Comparison of ENCODE assay signal across 23 cellular contexts in the genomic region with DNA sequence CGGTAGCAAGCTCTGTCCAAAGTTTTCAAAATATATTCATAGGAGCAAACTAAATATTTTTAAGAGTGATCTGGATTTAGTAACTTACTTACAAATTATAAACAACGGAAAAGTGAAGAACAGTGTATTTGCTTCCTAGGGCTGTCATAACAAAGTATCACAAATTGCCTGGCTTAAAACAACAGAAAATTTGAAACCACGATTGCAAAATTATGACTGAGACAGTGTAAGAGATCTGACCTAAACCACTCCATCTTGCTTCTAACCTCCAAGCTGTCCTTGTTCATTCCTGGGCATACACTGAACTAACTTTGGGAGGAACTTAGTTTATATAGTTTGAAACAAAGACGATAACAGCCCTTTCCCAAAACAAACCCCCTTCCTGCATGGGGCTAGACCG.
DNase-seq lines count a peak whose midpoint lies in the region; ATAC-seq and TF ChIP-seq lines count a peak whose summit lies in the region.
"Had no signal": no experiment of that assay in that cellular context is flagged by ENCODE, and none has a peak within 500 bp of the region (broad histone marks: within the 10 kb centered on the region; RNA-seq: fewer than 3 reads in every experiment).

No MANE protein-coding gene starts in this region.

- H3K79me2 ChIP-seq in PC-9 (ENCODE audit: low read depth), result no peaks in the 10 kb centered on the region

- no peaks in the 10 kb centered on the region for H3K9me3 ChIP-seq in PC-9 (ENCODE audit: insufficient read depth, low read depth)
- H3K9me3 ChIP-seq in upper lobe of left lung, result no peaks in the 10 kb centered on the region
- H3K9me3 ChIP-seq: SJSA1 had no signal

- H3K27me3 ChIP-seq in PC-9 (ENCODE audit: insufficient read depth, low read depth), result no peaks in the 10 kb centered on the region
- H3K27me3 ChIP-seq in upper lobe of left lung, result no peaks in the 10 kb centered on the region
- H3K27me3 ChIP-seq: SJSA1 had no signal

- TF ChIP-seq CTCF in PC-9 (conservative IDR thresholded peaks at IDR 0.05), result no peak
- TF ChIP-seq CTCF in choroid plexus epithelial cell (conservative IDR thresholded peaks at IDR 0.05; ENCODE audit: low read depth, low read length), result no peak
- no peak for TF ChIP-seq CTCF in upper lobe of left lung (IDR thresholded peaks at IDR 0.05)

- POLR2A ChIA-PET in PC-9 (lab: Charles Lee; ENCODE audit: unreplicated experiment), result interaction anchor here (0.7 kb wide), 1 partner anchor 910 kb away, joined by 5 read pairs; no protein-coding TSS in a partner anchor

- no peak overlapping the region for H3K4me3 ChIP-seq in PC-9
- no peak overlapping the region for H3K4me3 ChIP-seq in choroid plexus epithelial cell (ENCODE audit: low read depth, low read length)
- H3K4me3 ChIP-seq in upper lobe of left lung, result no peak overlapping the region
- H3K4me3 ChIP-seq: SJSA1 had no signal

- intact Hi-C loops in PC-9 (cut with micrococcal nuclease; ENCODE audit: unreplicated experiment), result no loop called here

- ATAC-seq in GM18498 (IDR thresholded peaks at IDR 0.05; ENCODE audit: unreplicated experiment) (no peak), upper lobe of left lung (ENCODE audit: low FRiP score in 2 of 2) (no peak), HG02840 (IDR thresholded peaks at IDR 0.05; ENCODE audit: low FRiP score, unreplicated experiment) (no peak)

- no peak overlapping the region for H2AFZ ChIP-seq in PC-9

- H4K20me1 ChIP-seq in PC-9 (ENCODE audit: insufficient read depth), result no peaks in the 10 kb centered on the region

- CTCF ChIA-PET in PC-9 (lab: Charles Lee), result no interaction called here

- no peaks in the 10 kb centered on the region for H3F3A ChIP-seq in PC-9 (ENCODE audit: insufficient read depth, low read depth)

- H3K36me3 ChIP-seq in PC-9 (ENCODE audit: low read depth) (no peaks in the 10 kb centered on the region), upper lobe of left lung (no peaks in the 10 kb centered on the region)
- H3K36me3 ChIP-seq: SJSA1 had no signal

- WGBS in upper lobe of left lung, 2 donors, result 61 to 72% methylated on average over 5 of the region's 5 CpGs

- DNase-seq in PC-9, result no peak
- peak; percentile 60 for DNase-seq in choroid plexus epithelial cell (ENCODE audit: low read depth)
- DNase-seq in iris pigment epithelial cell (ENCODE audit: low read depth), result peak; percentile 61
- DNase-seq in NCI-H446 (lab: John Stamatoyannopoulos, UW), result no peak
- no peak for DNase-seq in upper lobe of left lung
- DNase-seq: Calu3; CD8-positive, alpha-beta memory T cell; DMS79 treated with DMSO at 0.1 percent for 48 hours; GF-D8; HCEC 1CT; NCI-H1048; NCI-H1417; NCI-H1694; NCI-H2029 treated with DMSO at 0.1 percent for 48 hours; NCI-H2171; NCI-H524 treated with DMSO at 0.1 percent for 48 hours; Right ventricle myocardium superior; RPMI8226 had no signal

- BruUV-seq in PC-9 (replicated peaks; lab: Mats Ljungman, UMichigan), result no TSS peak

- H3K27ac ChIP-seq in PC-9 (no peak overlapping the region), upper lobe of left lung (no peak overlapping the region)
- H3K27ac ChIP-seq: C4-2B, KMS-11, SJSA1 had no signal

- no peak for TF ChIP-seq EP300 in upper lobe of left lung (IDR thresholded peaks at IDR 0.05)

- no peaks in the 10 kb centered on the region for H3K4me1 ChIP-seq in PC-9 (replicated peaks; ENCODE audit: insufficient read depth)
- H3K4me1 ChIP-seq in upper lobe of left lung, result no peaks in the 10 kb centered on the region
- H3K4me1 ChIP-seq: SJSA1 had no signal

- TF ChIP-seq POLR2A in upper lobe of left lung (IDR thresholded peaks at IDR 0.05), result no peak

- peak overlapping the region; percentile 8; the same call in 1 of the 2 replicates for H3K4me2 ChIP-seq in PC-9
- H3K4me2 ChIP-seq: KMS-11 had no signal

- H3K9me2 ChIP-seq in PC-9 (ENCODE audit: insufficient read depth), result no peaks in the 10 kb centered on the region

Comparison
In these comparisons a context has a peak if more than half of its experiments do, and no peak if none do; other contexts are left out.
1. DNase-seq: peak in choroid plexus epithelial cell (single experiment) and iris pigment epithelial cell (single experiment); none in PC-9 (0 of 2), NCI-H446 (0 of 2) and upper lobe of left lung (0 of 2).